Comparison of ENCODE assay signal across 6 cellular contexts in the genomic region with DNA sequence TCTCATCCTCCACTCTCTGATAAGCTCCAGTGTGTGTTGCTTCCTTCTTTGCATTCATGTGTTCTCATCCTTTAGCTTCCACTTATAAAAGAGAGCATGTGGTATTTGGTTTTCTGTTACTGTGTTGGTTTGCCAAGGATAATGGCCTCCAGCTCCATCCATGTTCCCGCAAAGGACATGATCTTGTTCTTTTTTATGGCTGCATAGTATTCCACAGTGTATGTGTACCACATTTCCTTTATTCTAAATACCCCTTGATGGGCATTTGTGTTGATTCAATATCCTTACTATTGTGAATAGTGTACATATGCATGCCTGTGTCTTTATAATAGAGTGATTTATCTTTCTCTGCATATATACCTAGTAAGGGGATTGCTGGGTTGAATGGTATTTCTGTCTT.
"Had no signal": no experiment of that assay in that cellular context is flagged by ENCODE, and none has a peak within 500 bp of the region (broad histone marks: within the 10 kb centered on the region; RNA-seq: fewer than 3 reads in every experiment).

No MANE protein-coding gene starts in this region.

- H3K27ac ChIP-seq: HL-60 had no signal

- DNase-seq: IMR-90, KBM-7, KG1 had no signal

- FAIRE-seq: HepG2, HTR-8/SVneo had no signal

- ATAC-seq: HepG2 had no signal
